Comparison of ENCODE assay signal across 8 cellular contexts in the genomic region with DNA sequence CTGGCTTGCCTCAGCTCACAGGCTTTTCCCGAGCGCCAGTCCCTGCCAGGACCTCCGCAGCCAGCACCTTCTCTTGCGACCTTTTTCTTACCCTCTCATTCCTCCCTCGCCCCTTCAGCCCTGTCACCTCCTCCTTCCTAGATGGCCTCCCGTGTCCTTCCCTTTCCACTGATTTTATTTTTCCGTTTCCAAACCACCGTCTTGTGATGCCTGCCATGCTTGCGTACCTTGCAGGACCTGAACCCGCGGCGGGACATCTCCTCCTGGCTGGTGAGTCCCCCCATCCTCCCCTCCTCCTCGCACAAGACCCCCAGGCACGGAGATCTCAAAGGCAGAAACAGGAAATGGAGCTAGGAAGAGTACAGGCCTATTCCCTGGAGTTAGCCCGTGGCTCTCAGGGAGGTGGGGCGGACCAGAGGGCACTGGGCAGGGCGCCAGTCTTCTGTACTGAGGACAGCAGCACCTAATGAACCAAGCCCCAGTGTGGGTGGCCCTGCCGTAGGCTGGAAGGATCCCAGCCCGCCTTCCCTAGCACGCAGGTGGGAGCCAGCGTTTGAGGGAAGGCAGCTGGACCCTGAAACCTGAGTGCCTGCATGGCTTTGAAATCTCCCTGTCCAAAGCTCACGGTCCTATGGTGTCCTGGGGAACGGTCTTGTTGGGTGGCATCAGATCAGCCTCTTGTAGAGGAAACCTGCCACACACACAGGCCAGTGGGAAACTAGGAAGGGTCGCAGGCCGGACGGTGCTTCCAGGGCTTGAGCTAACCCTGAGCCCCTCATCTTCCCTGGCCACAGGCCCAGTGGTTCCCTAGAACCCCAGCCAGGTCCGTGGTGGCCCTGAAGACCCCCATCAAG. TPM values are rescaled to one million over a fixed set of nuclear protein-coding genes. Genes with fewer than 3 reads are reported as not detected.
DNase-seq lines count a peak whose midpoint lies in the region; ATAC-seq and TF ChIP-seq lines count a peak whose summit lies in the region.

No MANE protein-coding gene starts in this region.

- H3K27me3 ChIP-seq in dorsolateral prefrontal cortex, result no peaks in the 10 kb centered on the region
- no peaks in the 10 kb centered on the region for H3K27me3 ChIP-seq in lung (ENCODE audit: control insufficient read depth, insufficient read depth)
- no peaks in the 10 kb centered on the region for H3K27me3 ChIP-seq in thyroid gland

- WGBS in lung, 2 donors, result 17 to 30% methylated on average over 27 of the region's 27 CpGs
- WGBS in thyroid gland, 2 donors, result 10 to 14% methylated on average over 24 to 25 of the region's 27 CpGs

- H3K4me3 Mint-ChIP-seq in CD14-positive monocyte, result peak overlapping the region; percentile 88 to 94

- no peaks in the 10 kb centered on the region for H3K9me3 ChIP-seq in lung (ENCODE audit: control insufficient read depth in 2 of 2, insufficient read depth in 1 of 2, low read length in 1 of 2)
- no peaks in the 10 kb centered on the region for H3K9me3 ChIP-seq in thyroid gland

- H3K36me3 ChIP-seq in lung (ENCODE audit: control insufficient read depth in 2 of 2, insufficient read depth in 2 of 2, low read length in 2 of 2) (peaks cover 0 to 26% of the 10 kb centered on the region in 2 donors), thyroid gland (peaks cover 0 to 5% of the 10 kb centered on the region in 2 donors)

- H3K27ac ChIP-seq in dorsolateral prefrontal cortex, result peak overlapping the region; percentile 5 to 96 (median 89)
- peak overlapping the region; percentile 75 to 86 for H3K27ac ChIP-seq in lung (ENCODE audit: low read depth in 1 of 2, low read length in 1 of 2)
- peak overlapping the region; percentile 62 to 92 (median 84) for H3K27ac ChIP-seq in thyroid gland

- DNase-seq in CD14-positive monocyte (ENCODE audit: low spot score) (no peak), HK-2 (ENCODE audit: unreplicated experiment) (peak; percentile 81), SHP77 treated with DMSO at 0.1 percent for 48 hours (lab: John Stamatoyannopoulos, UW) (peak; percentile 49), dorsolateral prefrontal cortex (peak in 4 of 10 donors; percentile 45 to 61 (median 55)), lung (ENCODE audit: low spot score) (peak; percentile 82), thyroid gland (peak; percentile 97 to 98), cerebellar cortex (ENCODE audit: low spot score) (no peak), NCI-H1694 treated with DMSO at 0.1 percent for 48 hours (lab: John Stamatoyannopoulos, UW) (no peak)

- intact Hi-C loops in CD14-positive monocyte (cut with micrococcal nuclease) (loop anchor here in 1 of 2 donors (1.0 to 2.0 kb wide), 2 partner anchors 22 to 30 kb away; partner anchors contain the start of gene PSMB3), dorsolateral prefrontal cortex (cut with DNase I) (loop anchor here in 1 of 2 donors (10.0 kb wide), 1 partner anchor 236 kb away; no protein-coding TSS in a partner anchor), thyroid gland (cut with DNase I) (loop anchor here (10.0 kb wide), 1 partner anchor 126 kb away; the partner anchor contains the start of gene SRCIN1)

- H3K4me3 ChIP-seq in dorsolateral prefrontal cortex (peak overlapping the region; percentile 48 to 84 (median 71)), lung (peak overlapping the region; percentile 59), thyroid gland (replicated peaks in 1 of 3) (peak overlapping the region; percentile 12 to 76 (median 42))

- TF ChIP-seq CTCF in CD14-positive monocyte (IDR thresholded peaks at IDR 0.05) (no peak), dorsolateral prefrontal cortex (IDR thresholded peaks at IDR 0.05 in 54 of 56, conservative IDR thresholded peaks at IDR 0.05 in 2 of 56; ENCODE audit: low read depth in 1 of 56, partially characterized antibody in 56 of 56) (no peak), lung (IDR thresholded peaks at IDR 0.05; ENCODE audit: control extremely low read depth, extremely low read depth) (no peak), thyroid gland (IDR thresholded peaks at IDR 0.05) (no peak)

- peak; percentile 23 for ATAC-seq in lung (ENCODE audit: insufficient read depth, low FRiP score)

- H3K4me1 ChIP-seq in lung (ENCODE audit: control insufficient read depth in 2 of 2, insufficient read depth in 2 of 2, low read length in 2 of 2), result peaks cover 0 to 20% of the 10 kb centered on the region in 2 donors
- H3K4me1 ChIP-seq in thyroid gland, result peaks cover 35 to 43% of the 10 kb centered on the region in 2 donors

- peaks cover 52% of the 10 kb centered on the region for H3K4me1 Mint-ChIP-seq in CD14-positive monocyte

- H3K27me3 Mint-ChIP-seq in CD14-positive monocyte (ENCODE audit: low read depth in 3 of 3), result peaks cover 0 to 10% (median 2%) of the 10 kb centered on the region in 3 donors

- H3K27ac Mint-ChIP-seq in CD14-positive monocyte, result peak overlapping the region; percentile 78 to 93 (median 89)

- peak in 1 of 2 donors; percentile 43 for TF ChIP-seq POLR2A in thyroid gland (IDR thresholded peaks at IDR 0.05)

- peaks cover 15 to 24% of the 10 kb centered on the region in 2 donors for H3K36me3 Mint-ChIP-seq in CD14-positive monocyte

- H3K9me3 Mint-ChIP-seq in CD14-positive monocyte, result peaks cover 0 to 3% (median 0%) of the 10 kb centered on the region in 7 donors

RNA-seq across cellular contexts. Expression of gene CISD3, which starts 0.6 kb away (rescaled TPM):
- polyA plus RNA-seq in CD14-positive monocyte (10 to 100 TPM; 53.4 to 61.2 TPM), lung (10 to 100 TPM; 34.4 to 41.5 TPM)
- total RNA-seq in dorsolateral prefrontal cortex (10 to 100 TPM; 15.5 to 38.5 (median 25.9) TPM), lung (10 to 100 TPM in 1 of 2 donors, 1 to 10 TPM in 1; 2.4 to 49.7 TPM), thyroid gland (10 to 100 TPM; 12.4 to 29.0 (median 18.2) TPM)

RNA-seq across cellular contexts. Expression of gene PCGF2, which starts 17.4 kb away (rescaled TPM):
- not detected for polyA plus RNA-seq in CD14-positive monocyte
- total RNA-seq in dorsolateral prefrontal cortex, result 10 to 100 TPM; 13.0 to 46.2 (median 27.2) TPM
- 10 to 100 TPM; 29.2 to 43.3 TPM for total RNA-seq in lung
- polyA plus RNA-seq in lung, result 10 to 100 TPM; 17.1 to 61.4 TPM
- total RNA-seq in thyroid gland, result 10 to 100 TPM in 2 of 4 donors, 1 to 10 TPM in 2; 8.5 to 13.5 (median 10.9) TPM

RNA-seq across cellular contexts. Expression of gene PSMB3, which starts 21.8 kb away (rescaled TPM):
- polyA plus RNA-seq in CD14-positive monocyte (100 to 1,000 TPM; 625 to 689 TPM), lung (100 to 1,000 TPM; 293 to 374 TPM)
- total RNA-seq in dorsolateral prefrontal cortex (100 to 1,000 TPM in 80 of 120 experiments, 10 to 100 TPM in 40; 55.5 to 145 (median 107) TPM), lung (100 to 1,000 TPM in 1 of 2 donors, 10 to 100 TPM in 1; 81.3 to 175 TPM), thyroid gland (100 to 1,000 TPM; 135 to 256 (median 222) TPM)

RNA-seq across cellular contexts. Expression of gene MLLT6, which starts 25.7 kb away (rescaled TPM):
- polyA plus RNA-seq in CD14-positive monocyte (under 1 TPM; 0.72 to 0.82 TPM), lung (10 to 100 TPM; 64.0 to 70.6 TPM)
- total RNA-seq in dorsolateral prefrontal cortex (100 to 1,000 TPM; 118 to 242 (median 168) TPM), lung (100 to 1,000 TPM in 1 of 2 donors, 10 to 100 TPM in 1; 70.1 to 108 TPM), thyroid gland (100 to 1,000 TPM; 111 to 192 (median 115) TPM)

RNA-seq across cellular contexts. Expression of gene EPOP, which starts 56.0 kb away (rescaled TPM):
- polyA plus RNA-seq in CD14-positive monocyte (not detected), lung (1 to 10 TPM; 1.6 to 2.8 TPM)
- total RNA-seq in dorsolateral prefrontal cortex (10 to 100 TPM in 105 of 120 experiments, 1 to 10 TPM in 15; 4.4 to 32.8 (median 13.7) TPM), lung (1 to 10 TPM in 1 of 2 donors, under 1 TPM in 1; 0.40 to 2.8 TPM), thyroid gland (1 to 10 TPM in 1 of 4 donors, under 1 TPM in 3; 0.20 to 1.8 (median 0.41) TPM)

Comparison
In these comparisons a context has a peak if more than half of its experiments do, and no peak if none do; other contexts are left out.
1. DNase-seq: peak in HK-2 (single experiment), SHP77 treated with DMSO at 0.1 percent for 48 hours (single experiment), lung (single experiment) and thyroid gland (2 of 2); none in CD14-positive monocyte (single experiment), cerebellar cortex (single experiment) and NCI-H1694 treated with DMSO at 0.1 percent for 48 hours (single experiment).
2. Peak in every context shown above with its lines, with median percentiles within 50 percentile points of each other: H3K27ac ChIP-seq and H3K4me3 ChIP-seq.